Comparison of ENCODE assay signal across 10 cellular contexts in genomic region chr2:101818531-101819451, GRCh38.
DNase-seq lines count a peak whose midpoint lies in the region; ATAC-seq and TF ChIP-seq lines count a peak whose summit lies in the region.
"Had no signal": no experiment of that assay in that cellular context is flagged by ENCODE, and none has a peak within 500 bp of the region (broad histone marks: within the 10 kb centered on the region; RNA-seq: fewer than 3 reads in every experiment).

No MANE protein-coding gene starts in this region.

- H3K79me2 ChIP-seq in GM23338 (replicated peaks; ENCODE audit: insufficient read depth) (peaks cover 95% of the 10 kb centered on the region), osteoblast (ENCODE audit: insufficient read depth, low read length) (peaks cover 98% of the 10 kb centered on the region)

- H3K36me3 ChIP-seq in GM23338 (ENCODE audit: insufficient read depth) (no peaks in the 10 kb centered on the region), osteoblast (ENCODE audit: insufficient read depth, low read length) (no peaks in the 10 kb centered on the region), body of pancreas (replicated peaks in 1 of 2; ENCODE audit: insufficient read depth in 1 of 2, low read depth in 2 of 2) (no peaks in the 10 kb centered on the region)

- intact Hi-C loops in body of pancreas (cut with DNase I): loop anchor here (10.0 kb wide), 1 partner anchor 114 kb away; no protein-coding TSS in a partner anchor

- H3K27me3 Mint-ChIP-seq in GM23338 (ENCODE audit: insufficient read depth, low read depth, poor library complexity): peaks cover 3% of the 10 kb centered on the region
- peaks cover 12% of the 10 kb centered on the region for H3K27me3 Mint-ChIP-seq in endothelial cell (ENCODE audit: unreplicated experiment)

- H3K9me3 Mint-ChIP-seq in GM23338 (no peaks in the 10 kb centered on the region), endothelial cell (ENCODE audit: unreplicated experiment) (no peaks in the 10 kb centered on the region)

- H3F3A ChIP-seq in GM23338 (replicated peaks; ENCODE audit: low read depth): no peaks in the 10 kb centered on the region

- H3K27me3 ChIP-seq in GM23338 (ENCODE audit: insufficient read depth) (no peaks in the 10 kb centered on the region), osteoblast (ENCODE audit: insufficient read depth, low read length) (no peaks in the 10 kb centered on the region), body of pancreas (no peaks in the 10 kb centered on the region)

- H3K4me1 ChIP-seq in GM23338 (ENCODE audit: insufficient read depth) (peaks cover 28% of the 10 kb centered on the region), osteoblast (ENCODE audit: insufficient read depth, low read length) (peaks cover 76% of the 10 kb centered on the region), body of pancreas (peaks cover 35% of the 10 kb centered on the region)

- H3K36me3 Mint-ChIP-seq in GM23338 (ENCODE audit: low read depth): no peaks in the 10 kb centered on the region
- no peaks in the 10 kb centered on the region for H3K36me3 Mint-ChIP-seq in endothelial cell (ENCODE audit: low read depth, unreplicated experiment)

- H3K9me3 ChIP-seq in osteoblast (ENCODE audit: low read depth, low read length) (no peaks in the 10 kb centered on the region), body of pancreas (no peaks in the 10 kb centered on the region)

- ATAC-seq in GM23338 (peak; percentile 17; the same call in 2 of the 3 replicates), GM21515 (IDR thresholded peaks at IDR 0.05; ENCODE audit: unreplicated experiment) (no peak), body of pancreas (no peak)

- no peaks in the 10 kb centered on the region for H3K9me2 ChIP-seq in GM23338 (ENCODE audit: insufficient read depth)

- no peak overlapping the region for H3K27ac ChIP-seq in GM23338 (ENCODE audit: low read depth)
- H3K27ac ChIP-seq in osteoblast (ENCODE audit: low read depth, low read length): peak overlapping the region; percentile 84
- H3K27ac ChIP-seq in body of pancreas: no peak overlapping the region

- H3K4me1 Mint-ChIP-seq in GM23338 (peaks cover 65% of the 10 kb centered on the region), endothelial cell (ENCODE audit: unreplicated experiment) (peaks cover 57% of the 10 kb centered on the region)

- WGBS in body of pancreas, 2 donors: 70 to 75% methylated on average over 1 of the region's 1 CpG

- H3K4me3 ChIP-seq in GM23338 (no peak overlapping the region), osteoblast (ENCODE audit: insufficient read depth, low read length) (no peak overlapping the region), body of pancreas (no peak overlapping the region)

- H3K4me2 ChIP-seq in GM23338: peak overlapping the region; percentile 4; the same call in 1 of the 2 replicates
- peak overlapping the region; percentile 28 for H3K4me2 ChIP-seq in osteoblast (ENCODE audit: insufficient read depth, low read length)

- H2AFZ ChIP-seq in GM23338: no peak overlapping the region
- H2AFZ ChIP-seq in osteoblast (ENCODE audit: low read length): no peak overlapping the region

- no peak for TF ChIP-seq POLR2A in body of pancreas (IDR thresholded peaks at IDR 0.05)

- peak; percentile 22 for DNase-seq in GM23338 (ENCODE audit: low spot score)
- DNase-seq in NCI-H82 treated with DMSO at 0.1 percent for 48 hours (lab: John Stamatoyannopoulos, UW; ENCODE audit: unreplicated experiment): peak; percentile 18
- no peak for DNase-seq in endothelial cell (ENCODE audit: low spot score)
- no peak for DNase-seq in osteoblast (ENCODE audit: insufficient read length, low spot score, missing footprints)
- DNase-seq in NCI-H2227 treated with DMSO at 0.1 percent for 48 hours (lab: John Stamatoyannopoulos, UW): no peak
- DNase-seq in activated CD4-positive, alpha-beta T cell treated with anti-CD3 and anti-CD28 coated beads for 48 hours: no peak
- no peak for DNase-seq in body of pancreas
- DNase-seq: NCI-H226; stimulated activated CD4-positive, alpha-beta T cell treated with anti-CD3 and anti-CD28 coated beads, Interleukin-2, amount 100 ng/mL, for 48 hours had no signal

- H3K4me3 Mint-ChIP-seq in GM23338 (no peak overlapping the region), endothelial cell (ENCODE audit: unreplicated experiment) (no peak overlapping the region)

- H4K20me1 ChIP-seq in GM23338 (replicated peaks; ENCODE audit: insufficient read depth): no peaks in the 10 kb centered on the region; the same call in 1 of the 2 replicates
- peaks cover 67% of the 10 kb centered on the region for H4K20me1 ChIP-seq in osteoblast (ENCODE audit: insufficient read depth, low read length)

- no peak for TF ChIP-seq CTCF in GM23338 (conservative IDR thresholded peaks at IDR 0.05; ENCODE audit: low read depth in 2 of 2)
- no peak for TF ChIP-seq CTCF in endothelial cell (IDR thresholded peaks at IDR 0.05; ENCODE audit: unreplicated experiment)
- no peak for TF ChIP-seq CTCF in osteoblast (IDR thresholded peaks at IDR 0.05; ENCODE audit: extremely low read depth, low read depth, low read length)
- TF ChIP-seq CTCF in body of pancreas (IDR thresholded peaks at IDR 0.05): no peak

- peak overlapping the region; percentile 5 for H3K27ac Mint-ChIP-seq in GM23338
- H3K27ac Mint-ChIP-seq in endothelial cell (ENCODE audit: unreplicated experiment): peak overlapping the region; percentile 4

TF ChIP-seq in GM23338, 12 proteins besides CTCF, POLR2A, EP300 and RAD21:
- no peak for TF ChIP-seq EZH2phosphoT487 (IDR thresholded peaks at IDR 0.05; ENCODE audit: unreplicated experiment)
TF ChIP-seq in GM23338: peak in this region for 0.

Comparison
In these comparisons a context has a peak if more than half of its experiments do, and no peak if none do; other contexts are left out.
1. DNase-seq: peak in GM23338 (single experiment) and NCI-H82 treated with DMSO at 0.1 percent for 48 hours (single experiment); none in endothelial cell (single experiment), osteoblast (single experiment), NCI-H2227 treated with DMSO at 0.1 percent for 48 hours (single experiment), activated CD4-positive, alpha-beta T cell treated with anti-CD3 and anti-CD28 coated beads for 48 hours (single experiment) and body of pancreas (0 of 4).